Comparison of ENCODE assay signal across 19 cellular contexts in the genomic region with DNA sequence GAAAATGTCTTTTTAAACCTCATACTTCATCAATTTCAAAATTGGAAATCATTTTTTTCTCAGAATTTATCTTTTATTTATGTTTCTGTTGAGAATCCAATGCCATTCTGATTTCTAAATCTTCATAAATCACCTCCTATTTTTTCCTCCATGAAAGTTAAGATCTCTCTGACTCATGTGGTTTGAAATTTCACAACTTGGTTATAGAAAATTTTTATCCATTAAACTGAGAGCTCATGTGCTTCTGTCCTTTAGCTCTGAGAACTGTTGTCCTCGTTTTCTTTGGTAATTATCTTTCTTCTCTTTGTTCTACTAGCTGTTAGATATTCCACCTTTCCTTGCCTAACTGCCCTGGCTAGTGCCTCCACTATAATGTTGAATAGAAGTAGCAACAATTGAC. TPM values are rescaled to one million over a fixed set of nuclear protein-coding genes. Genes with fewer than 3 reads are reported as not detected.
"Had no signal": no experiment of that assay in that cellular context is flagged by ENCODE, and none has a peak within 500 bp of the region (broad histone marks: within the 10 kb centered on the region; RNA-seq: fewer than 3 reads in every experiment).

No MANE protein-coding gene starts in this region.

- H3K36me3 Mint-ChIP-seq: activated naive CD8-positive, alpha-beta T cell had no signal

- H3K36me3 ChIP-seq: gastroesophageal sphincter, suprapubic skin had no signal

- H3K9me3 ChIP-seq: gastroesophageal sphincter, suprapubic skin had no signal

- ATAC-seq: activated CD4-positive, CD25-positive, alpha-beta regulatory T cell treated with anti-CD3 and anti-CD28 coated beads, Interleukin-2, amount 50 U/mL, for 24 hours; activated CD8-positive, alpha-beta memory T cell treated with anti-CD3 and anti-CD28 coated beads, Interleukin-2, amount 10 ng/mL, durations not matched to agents 7 days and 5 days; gastroesophageal sphincter; stimulated activated naive CD8-positive, alpha-beta T cell treated with anti-CD3 and anti-CD28 coated beads, Interleukin-15, Interleukin-2, amounts not matched to agents 100 U/mL and 50 U/mL, for 24 hours had no signal

- H2AFZ ChIP-seq: hepatocyte had no signal

- FAIRE-seq: bronchial epithelial cell, urothelium cell line had no signal

- H3K27me3 ChIP-seq: suprapubic skin had no signal

- H3K4me2 ChIP-seq: hepatocyte had no signal

- H3K79me2 ChIP-seq: hepatocyte had no signal

- H3K4me3 Mint-ChIP-seq: activated CD8-positive, alpha-beta memory T cell treated with anti-CD3 and anti-CD28 coated beads, Interleukin-2, amount 10 ng/mL, durations not matched to agents 7 days and 5 days; activated naive CD8-positive, alpha-beta T cell; activated T-cell treated with anti-CD3 and anti-CD28 coated beads, Interleukin-2, amount 50 U/mL, for 24 hours; naive B cell; T-helper 2 cell treated with Interferon-gamma antibody and Interleukin-4, amounts not matched to agents 5 μg/mL and 100 μg/mL, for 36 hours had no signal

- H3K4me3 ChIP-seq: hepatocyte, suprapubic skin had no signal

- H3K9me3 Mint-ChIP-seq: activated T-cell treated with anti-CD3 and anti-CD28 coated beads, Interleukin-2, amount 50 U/mL, for 24 hours; T-helper 2 cell treated with Interferon-gamma antibody and Interleukin-4, amounts not matched to agents 5 μg/mL and 100 μg/mL, for 36 hours had no signal

- H3K27ac Mint-ChIP-seq: activated CD8-positive, alpha-beta memory T cell treated with anti-CD3 and anti-CD28 coated beads, Interleukin-2, amount 10 ng/mL, durations not matched to agents 7 days and 5 days; activated naive CD8-positive, alpha-beta T cell; activated T-cell treated with anti-CD3 and anti-CD28 coated beads, Interleukin-2, amount 50 U/mL, for 24 hours; T-helper 2 cell treated with Interferon-gamma antibody and Interleukin-4, amounts not matched to agents 5 μg/mL and 100 μg/mL, for 36 hours had no signal

- H3K27ac ChIP-seq: hepatocyte, suprapubic skin had no signal

- DNase-seq: activated CD4-positive, alpha-beta T cell treated with anti-CD3 and anti-CD28 coated beads, Interleukin-2, amount 50 U/mL, for 4 hours; activated CD8-positive, alpha-beta memory T cell treated with anti-CD3 and anti-CD28 coated beads, Interleukin-2, amount 10 ng/mL, durations not matched to agents 7 days and 5 days; activated effector memory CD4-positive, alpha-beta T cell treated with anti-CD3 and anti-CD28 coated beads, Interleukin-2, amount 50 U/mL, for 16 hours; activated T-cell treated with anti-CD3 and anti-CD28 coated beads, Interleukin-2, amount 50 U/mL, for 24 hours; anterior cingulate cortex; naive B cell; occipital lobe; stimulated activated CD4-positive, alpha-beta T cell treated with anti-CD3 and anti-CD28 coated beads, Interleukin-4, amount 100 ng/mL, for 1 hour; stimulated activated CD8-positive, alpha-beta memory T cell treated with anti-CD3 and anti-CD28 coated beads, Interleukin-4, amount 100 ng/mL, for 48 hours; stimulated activated naive CD8-positive, alpha-beta T cell treated with anti-CD3 and anti-CD28 coated beads, Interleukin-15, Interleukin-2, amounts not matched to agents 100 U/mL and 50 U/mL, for 24 hours; SW 1271 had no signal

RNA-seq across cellular contexts. Expression of gene RNF180, which starts 1.5 kb away (rescaled TPM):
- total RNA-seq: activated CD8-positive, alpha-beta memory T cell treated with anti-CD3 and anti-CD28 coated beads, Interleukin-2, amount 10 ng/mL, durations not matched to agents 7 days and 5 days had no signal
